ENCODE assay signal across 8 cellular contexts in genomic region chr19:46296722-46297431, GRCh38. TPM values are rescaled to one million over a fixed set of nuclear protein-coding genes. Genes with fewer than 3 reads are reported as not detected.
DNase-seq lines count a peak whose midpoint lies in the region; ATAC-seq and TF ChIP-seq lines count a peak whose summit lies in the region.

HIF3A (plus strand) TSS chr19:46297042; CDS start chr19:46297077, 35 bp downstream.

- H3K9ac ChIP-seq in PC-3 (ENCODE audit: low read length): no peak within 1 kb of the TSS

- peaks cover 10% of the 10 kb centered on the region for H3K27me3 Mint-ChIP-seq in GM23338 (ENCODE audit: insufficient read depth, low read depth, poor library complexity)

- H3K27ac Mint-ChIP-seq in GM23338: no peak within 1 kb of the TSS

- in situ Hi-C loops in KBM-7 (cut with MboI; ENCODE audit: low pct_unique_long_range_greater_than_20kb, low sequenced_read_pairs): no loop called here

- ATAC-seq in GM23338 (peak; percentile 84), PC-3 (no peak), HG03342 (IDR thresholded peaks at IDR 0.05; ENCODE audit: unreplicated experiment) (no peak)

- no peaks in the 10 kb centered on the region for H3K9me3 ChIP-seq in ascending aorta
- no peaks in the 10 kb centered on the region for H3K9me3 ChIP-seq in PC-3 (ENCODE audit: low read length)

- no peaks in the 10 kb centered on the region for H3K36me3 ChIP-seq in GM23338 (ENCODE audit: insufficient read depth)
- H3K36me3 ChIP-seq in ascending aorta: no peaks in the 10 kb centered on the region
- H3K36me3 ChIP-seq in PC-3 (ENCODE audit: low read depth, low read length): no peaks in the 10 kb centered on the region

- no peaks in the 10 kb centered on the region for H3K27me3 ChIP-seq in GM23338 (ENCODE audit: insufficient read depth)
- H3K27me3 ChIP-seq in ascending aorta: no peaks in the 10 kb centered on the region
- no peaks in the 10 kb centered on the region for H3K27me3 ChIP-seq in PC-3 (ENCODE audit: low read length)

- H3K27ac ChIP-seq in GM23338 (ENCODE audit: low read depth): no peak within 1 kb of the TSS
- peak within 1 kb of the TSS; percentile 90 to 97 for H3K27ac ChIP-seq in ascending aorta
- H3K27ac ChIP-seq in PC-3 (ENCODE audit: low read length): no peak within 1 kb of the TSS

- intact Hi-C loops in ascending aorta (cut with DNase I) (loop anchor here (5.0 kb wide), 2 partner anchors 80 to 190 kb away; no protein-coding TSS in a partner anchor), PC-3 (cut with micrococcal nuclease) (no loop called here)

- H3K4me3 ChIP-seq in GM23338 (peak within 1 kb of the TSS; percentile 91), ascending aorta (peak within 1 kb of the TSS; percentile 65 to 72), iPS-11a (ENCODE audit: low read depth, low read length) (peak within 1 kb of the TSS; percentile 67), PC-3 (ENCODE audit: low read length) (no peak within 1 kb of the TSS)

- H2AFZ ChIP-seq in GM23338 (peak within 1 kb of the TSS; percentile 93), PC-3 (ENCODE audit: low read length) (no peak within 1 kb of the TSS)

- H3K79me2 ChIP-seq in GM23338 (replicated peaks; ENCODE audit: insufficient read depth) (peaks cover 6% of the 10 kb centered on the region; the same call in 1 of the 2 replicates), PC-3 (ENCODE audit: low read length) (no peaks in the 10 kb centered on the region)

- no peaks in the 10 kb centered on the region for H3K36me3 Mint-ChIP-seq in GM23338 (ENCODE audit: low read depth)

- peak; percentile 99 for DNase-seq in GM23338 (ENCODE audit: low spot score)
- peak; percentile 17 to 71 for DNase-seq in ascending aorta (ENCODE audit: low spot score in 2 of 2)
- peak; percentile 88 for DNase-seq in retina
- DNase-seq in NK-92 treated with Interleukin-12 subunit alpha and Interleukin-12 subunit beta, amount 100 ng/mL, for 24 hours (lab: John Stamatoyannopoulos, UW): no peak
- DNase-seq in PC-3: no peak
- no peak for DNase-seq in KBM-7

- POLR2A ChIA-PET in PC-3 (lab: Charles Lee; ENCODE audit: unreplicated experiment): no interaction called here

- 0 out of 2 replicates have a peak, but pooled peaks cover 3% of the 10 kb centered on the region for H4K20me1 ChIP-seq in GM23338 (replicated peaks; ENCODE audit: insufficient read depth)
- H4K20me1 ChIP-seq in PC-3 (ENCODE audit: low read length): no peaks in the 10 kb centered on the region

- CTCF ChIA-PET in PC-3 (lab: Charles Lee): no interaction called here

- H3K9me2 ChIP-seq in GM23338 (ENCODE audit: insufficient read depth) (peaks cover 4% of the 10 kb centered on the region; the same call in 1 of the 2 replicates), PC-3 (replicated peaks; ENCODE audit: low read length) (no peaks in the 10 kb centered on the region)

- peak within 1 kb of the TSS; percentile 88 for H3K4me3 Mint-ChIP-seq in GM23338

- H3K9me3 Mint-ChIP-seq in GM23338: no peaks in the 10 kb centered on the region

- TF ChIP-seq CTCF in GM23338 (conservative IDR thresholded peaks at IDR 0.05; ENCODE audit: low read depth in 2 of 2) (no peak), ascending aorta (IDR thresholded peaks at IDR 0.05) (no peak), PC-3 (conservative IDR thresholded peaks at IDR 0.05; ENCODE audit: low read depth, low read length) (no peak)

- H3K4me1 ChIP-seq in GM23338 (ENCODE audit: insufficient read depth) (peaks cover 39% of the 10 kb centered on the region), ascending aorta (peaks cover 21 to 49% of the 10 kb centered on the region in 2 donors), PC-3 (ENCODE audit: insufficient read depth, low read length) (peaks cover 5% of the 10 kb centered on the region; the same call in 1 of the 2 replicates)

- no TSS peak for BruUV-seq in PC-3 (replicated peaks; lab: Mats Ljungman, UMichigan)

- H3K4me1 Mint-ChIP-seq in GM23338: peaks cover 27% of the 10 kb centered on the region

- H3F3A ChIP-seq in GM23338 (replicated peaks; ENCODE audit: low read depth) (peaks cover 14% of the 10 kb centered on the region; the same call in 1 of the 2 replicates), PC-3 (ENCODE audit: low read length, unreplicated experiment) (no peaks in the 10 kb centered on the region)

- peak within 1 kb of the TSS; percentile 100 for H3K4me2 ChIP-seq in GM23338
- no peak within 1 kb of the TSS for H3K4me2 ChIP-seq in PC-3 (ENCODE audit: low read length)

TF ChIP-seq in GM23338, 12 proteins besides CTCF, POLR2A, EP300 and RAD21:
- no peak for TF ChIP-seq CREB1 (CRISPR knock-in tag; IDR thresholded peaks at IDR 0.05; ENCODE audit: low read depth)
- no peak for TF ChIP-seq STAT1 (IDR thresholded peaks at IDR 0.05; ENCODE audit: unreplicated experiment)
- TF ChIP-seq ZNF462 (CRISPR knock-in tag; IDR thresholded peaks at IDR 0.05): no peak
- TF ChIP-seq JUNB (IDR thresholded peaks at IDR 0.05; ENCODE audit: unreplicated experiment): no peak
- TF ChIP-seq POLR2AphosphoS5 (IDR thresholded peaks at IDR 0.05; ENCODE audit: low read depth): peak; percentile 82

RNA-seq across cellular contexts. Expression of gene HIF3A, which starts in this region (rescaled TPM):
- 34.1 and 70.5 TPM in 2 replicates for total RNA-seq in GM23338 (2014; rRNA removed; shearing (Covaris generic))
- 20.4 and 20.8 TPM in 2 replicates for polyA plus RNA-seq in GM23338 (2016; fragmentation: Nextera tagmentation; extraction: Ambion mirVana)
- 591 TPM for total RNA-seq in ascending aorta
- total RNA-seq in PC-3 (2014; rRNA removed): not detected in 2 replicates

Comparison
In these comparisons a context has a peak if more than half of its experiments do, and no peak if none do; other contexts are left out.
1. RNA of gene HIF3A (total RNA-seq): 591 TPM in ascending aorta (single experiment) and 34.1 to 70.5 TPM in GM23338; not detected in PC-3; every median in the first group is over 10 times any median in the second.
2. DNase-seq: peak in GM23338 (single experiment), ascending aorta (2 of 2) and retina (single experiment); none in NK-92 treated with Interleukin-12 subunit alpha and Interleukin-12 subunit beta, amount 100 ng/mL, for 24 hours (single experiment), PC-3 (single experiment) and KBM-7 (single experiment).
3. H3K27ac ChIP-seq: peak in ascending aorta (2 of 2); none in GM23338 (single experiment) and PC-3 (single experiment).